ENCODE assay signal across 32 cellular contexts in genomic region chr20:63054695-63055240, GRCh38. TPM values are rescaled to one million over a fixed set of nuclear protein-coding genes. Genes with fewer than 3 reads are reported as not detected.
A peak's percentile ranks its signal among the peaks of the same experiment; 100 is the strongest.
DNase-seq lines count a peak whose midpoint lies in the region; ATAC-seq and TF ChIP-seq lines count a peak whose summit lies in the region.
"Had no signal": no experiment of that assay in that cellular context is flagged by ENCODE, and none has a peak within 500 bp of the region (broad histone marks: within the 10 kb centered on the region; RNA-seq: fewer than 3 reads in every experiment).

No MANE protein-coding gene starts in this region.

- H3K36me3 Mint-ChIP-seq in natural killer cell treated with Interleukin-12 subunit alpha and Interleukin-12 subunit beta and Interleukin-15 and Interleukin-18, amount 100 ng/mL, for 72 hours: no peaks in the 10 kb centered on the region
- no peaks in the 10 kb centered on the region for H3K36me3 Mint-ChIP-seq in natural killer cell
- H3K36me3 Mint-ChIP-seq in osteocyte (ENCODE audit: unreplicated experiment): no peaks in the 10 kb centered on the region
- H3K36me3 Mint-ChIP-seq: activated naive CD4-positive, alpha-beta T cell treated with anti-CD3 and anti-CD28 coated beads, Interleukin-2, amount 50 U/mL, for 24 hours; mesothelial cell of epicardium; naive thymus-derived CD8-positive, alpha-beta T cell; stimulated activated memory B cell treated with anti-CD40 and anti-IgM and Interleukin-4, amounts not matched to agents 10 μg/mL and 1 μg/mL and 100 μg/mL, for 72 hours had no signal

- intact Hi-C loops in natural killer cell (cut with micrococcal nuclease): loop anchor here (5.0 kb wide), 2 partner anchors 128 to 328 kb away; no protein-coding TSS in a partner anchor
- intact Hi-C loops in left ventricle myocardium inferior (cut with micrococcal nuclease): loop anchor here (10.0 kb wide), 1 partner anchor 120 kb away; no protein-coding TSS in a partner anchor

- no peaks in the 10 kb centered on the region for H3K9me3 Mint-ChIP-seq in natural killer cell treated with Interleukin-12 subunit alpha and Interleukin-12 subunit beta and Interleukin-15 and Interleukin-18, amount 100 ng/mL, for 72 hours
- H3K9me3 Mint-ChIP-seq in natural killer cell (no peaks in the 10 kb centered on the region), osteocyte (ENCODE audit: unreplicated experiment) (peaks cover 3% of the 10 kb centered on the region)
- H3K9me3 Mint-ChIP-seq: activated naive CD4-positive, alpha-beta T cell treated with anti-CD3 and anti-CD28 coated beads, Interleukin-2, amount 50 U/mL, for 24 hours; mesothelial cell of epicardium; naive thymus-derived CD8-positive, alpha-beta T cell; stimulated activated memory B cell treated with anti-CD40 and anti-IgM and Interleukin-4, amounts not matched to agents 10 μg/mL and 1 μg/mL and 100 μg/mL, for 72 hours; T-helper 1 cell treated with Interleukin-12 subunit alpha and Interleukin-12 subunit beta and Interleukin-4 antibody, amounts not matched to agents 30 μg/mL and 1 μg/mL, for 36 hours had no signal

- no peak overlapping the region for H3K4me3 Mint-ChIP-seq in natural killer cell treated with Interleukin-12 subunit alpha and Interleukin-12 subunit beta and Interleukin-15 and Interleukin-18, amount 100 ng/mL, for 72 hours
- no peak overlapping the region for H3K4me3 Mint-ChIP-seq in natural killer cell
- no peak overlapping the region for H3K4me3 Mint-ChIP-seq in osteocyte (ENCODE audit: unreplicated experiment)
- H3K4me3 Mint-ChIP-seq: activated CD8-positive, alpha-beta T cell treated with anti-CD3 and anti-CD28 coated beads, Interleukin-2, amount 10 ng/mL, durations not matched to agents 7 days and 5 days; activated naive CD4-positive, alpha-beta T cell treated with anti-CD3 and anti-CD28 coated beads, Interleukin-2, amount 50 U/mL, for 24 hours; mesothelial cell of epicardium; naive thymus-derived CD8-positive, alpha-beta T cell; stimulated activated memory B cell treated with anti-CD40 and anti-IgM and Interleukin-4, amounts not matched to agents 10 μg/mL and 1 μg/mL and 100 μg/mL, for 72 hours; T-helper 1 cell treated with Interleukin-12 subunit alpha and Interleukin-12 subunit beta and Interleukin-4 antibody, amounts not matched to agents 30 μg/mL and 1 μg/mL, for 36 hours had no signal

- no peaks in the 10 kb centered on the region for H3K9me3 ChIP-seq in left ventricle myocardium inferior (replicated peaks)
- H3K9me3 ChIP-seq: esophagus muscularis mucosa, pancreas, SK-N-SH had no signal

- H3K4me1 Mint-ChIP-seq in natural killer cell treated with Interleukin-12 subunit alpha and Interleukin-12 subunit beta and Interleukin-15 and Interleukin-18, amount 100 ng/mL, for 72 hours (ENCODE audit: low read depth in 2 of 2): no peaks in the 10 kb centered on the region
- H3K4me1 Mint-ChIP-seq in natural killer cell (no peaks in the 10 kb centered on the region), osteocyte (ENCODE audit: unreplicated experiment) (no peaks in the 10 kb centered on the region)
- H3K4me1 Mint-ChIP-seq: activated naive CD4-positive, alpha-beta T cell treated with anti-CD3 and anti-CD28 coated beads, Interleukin-2, amount 50 U/mL, for 24 hours; mesothelial cell of epicardium; naive thymus-derived CD8-positive, alpha-beta T cell; stimulated activated memory B cell treated with anti-CD40 and anti-IgM and Interleukin-4, amounts not matched to agents 10 μg/mL and 1 μg/mL and 100 μg/mL, for 72 hours had no signal

- H3K27me3 ChIP-seq in left ventricle myocardium inferior (ENCODE audit: low read depth): peaks cover 94% of the 10 kb centered on the region
- H3K27me3 ChIP-seq: foreskin keratinocyte had no signal

- peak; percentile 54 for DNase-seq in natural killer cell treated with Interleukin-12 subunit alpha and Interleukin-12 subunit beta and Interleukin-15 and Interleukin-18, amount 100 ng/mL, for 72 hours (ENCODE audit: low spot score)
- no peak for DNase-seq in natural killer cell
- DNase-seq in left ventricle myocardium inferior: peak; percentile 9
- peak; percentile 83 for DNase-seq in osteocyte (ENCODE audit: extremely low spot score, unreplicated experiment)
- DNase-seq in NCI-H345 (lab: John Stamatoyannopoulos, UW): no peak
- no peak for DNase-seq in HPDE6-E6E7 (ENCODE audit: extremely low spot score)
- DNase-seq: activated CD8-positive, alpha-beta T cell treated with anti-CD3 and anti-CD28 coated beads, Interleukin-2, amount 10 ng/mL, durations not matched to agents 7 days and 5 days; anterior cingulate cortex; Calu3; cortex of kidney; DMS79 treated with DMSO at 0.1 percent for 48 hours; foreskin keratinocyte; GF-D8; KG1; MG63; NCI-H446; NCI-H82; RPMI8226; SK-N-SH; stimulated activated CD4-positive, alpha-beta T cell treated with anti-CD3 and anti-CD28 coated beads, Interleukin-4, amount 100 ng/mL, for 4 hours; substantia nigra had no signal

- peaks cover 8% of the 10 kb centered on the region for H3K4me1 ChIP-seq in left ventricle myocardium inferior
- H3K4me1 ChIP-seq: foreskin keratinocyte, pancreas had no signal

- TF ChIP-seq CTCF in natural killer cell (IDR thresholded peaks at IDR 0.05) (no peak), left ventricle myocardium inferior (IDR thresholded peaks at IDR 0.05; ENCODE audit: borderline replicate concordance) (no peak), osteocyte (IDR thresholded peaks at IDR 0.05) (no peak)

- H3K36me3 ChIP-seq in left ventricle myocardium inferior: no peaks in the 10 kb centered on the region
- H3K36me3 ChIP-seq: esophagus muscularis mucosa, heart left ventricle, MG63, pancreas had no signal

- H3K27me3 Mint-ChIP-seq in natural killer cell treated with Interleukin-12 subunit alpha and Interleukin-12 subunit beta and Interleukin-15 and Interleukin-18, amount 100 ng/mL, for 72 hours: peaks cover 7 to 11% of the 10 kb centered on the region in 2 donors
- H3K27me3 Mint-ChIP-seq in natural killer cell (ENCODE audit: low read depth in 2 of 2) (peaks cover 0 to 6% of the 10 kb centered on the region in 2 donors), osteocyte (ENCODE audit: unreplicated experiment) (peaks cover 9% of the 10 kb centered on the region)

- peak in 1 of 2 donors; percentile 9 for ATAC-seq in natural killer cell treated with Interleukin-12 subunit alpha and Interleukin-12 subunit beta and Interleukin-15 and Interleukin-18, amount 100 ng/mL, for 72 hours
- no peak for ATAC-seq in natural killer cell
- ATAC-seq in GM21423 (IDR thresholded peaks at IDR 0.05; ENCODE audit: unreplicated experiment): no peak
- ATAC-seq: activated CD8-positive, alpha-beta T cell treated with anti-CD3 and anti-CD28 coated beads, Interleukin-2, amount 10 ng/mL, durations not matched to agents 7 days and 5 days; foreskin keratinocyte; HCT116; naive thymus-derived CD8-positive, alpha-beta T cell; pancreas had no signal

- no peak overlapping the region for H3K27ac Mint-ChIP-seq in natural killer cell treated with Interleukin-12 subunit alpha and Interleukin-12 subunit beta and Interleukin-15 and Interleukin-18, amount 100 ng/mL, for 72 hours
- H3K27ac Mint-ChIP-seq in natural killer cell (no peak overlapping the region), osteocyte (ENCODE audit: unreplicated experiment) (no peak overlapping the region)
- H3K27ac Mint-ChIP-seq: activated CD8-positive, alpha-beta T cell treated with anti-CD3 and anti-CD28 coated beads, Interleukin-2, amount 10 ng/mL, durations not matched to agents 7 days and 5 days; activated naive CD4-positive, alpha-beta T cell treated with anti-CD3 and anti-CD28 coated beads, Interleukin-2, amount 50 U/mL, for 24 hours; mesothelial cell of epicardium; naive thymus-derived CD8-positive, alpha-beta T cell; stimulated activated memory B cell treated with anti-CD40 and anti-IgM and Interleukin-4, amounts not matched to agents 10 μg/mL and 1 μg/mL and 100 μg/mL, for 72 hours; T-helper 1 cell treated with Interleukin-12 subunit alpha and Interleukin-12 subunit beta and Interleukin-4 antibody, amounts not matched to agents 30 μg/mL and 1 μg/mL, for 36 hours had no signal

- no peak overlapping the region for H3K4me3 ChIP-seq in left ventricle myocardium inferior
- H3K4me3 ChIP-seq: esophagus muscularis mucosa, heart left ventricle, MG63, pancreas had no signal

- no peak overlapping the region for H3K27ac ChIP-seq in left ventricle myocardium inferior (replicated peaks)
- H3K27ac ChIP-seq: esophagus muscularis mucosa, foreskin keratinocyte, heart left ventricle, pancreas had no signal

RNA-seq across cellular contexts. Expression of gene BHLHE23, which starts 48.0 kb away (rescaled TPM):
- total RNA-seq in natural killer cell treated with Interleukin-12 subunit alpha and Interleukin-12 subunit beta and Interleukin-15 and Interleukin-18, amount 100 ng/mL, for 72 hours: not detected
- total RNA-seq in natural killer cell (not detected), left ventricle myocardium inferior (not detected), osteocyte (not detected in 2 replicates)
- total RNA-seq: activated CD8-positive, alpha-beta T cell treated with anti-CD3 and anti-CD28 coated beads, Interleukin-2, amount 10 ng/mL, durations not matched to agents 7 days and 5 days; Calu3; esophagus muscularis mucosa; foreskin keratinocyte; heart left ventricle; mesothelial cell of epicardium; naive thymus-derived CD8-positive, alpha-beta T cell; pancreas; right cardiac atrium had no signal

Comparison
In these comparisons a context has a peak if more than half of its experiments do, and no peak if none do; other contexts are left out.
1. DNase-seq: peak in natural killer cell treated with Interleukin-12 subunit alpha and Interleukin-12 subunit beta and Interleukin-15 and Interleukin-18, amount 100 ng/mL, for 72 hours (single experiment), left ventricle myocardium inferior (single experiment) and osteocyte (single experiment); none in natural killer cell (single experiment), NCI-H345 (single experiment) and HPDE6-E6E7 (single experiment).